ENCODE assay signal across 8 cellular contexts in the genomic region with DNA sequence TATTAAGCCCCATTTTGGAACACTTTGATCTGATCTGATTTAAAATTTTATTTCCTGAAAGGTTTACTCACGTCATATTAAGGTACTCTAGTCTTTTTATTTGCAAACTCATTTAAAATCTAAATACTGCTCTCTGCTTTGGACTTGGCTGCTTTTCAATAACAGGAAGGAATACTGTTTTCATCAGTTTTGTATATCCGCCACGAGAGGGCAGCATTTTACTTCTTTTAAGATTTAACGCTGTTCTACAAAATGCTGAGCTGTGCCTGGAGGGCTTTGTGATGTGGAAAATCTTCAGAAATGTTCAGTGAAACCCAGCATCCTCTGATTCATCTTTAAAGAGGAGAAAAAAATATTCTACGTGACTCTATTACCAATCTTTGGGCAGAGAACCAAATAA. TPM values are rescaled to one million over a fixed set of nuclear protein-coding genes. Genes with fewer than 3 reads are reported as not detected.
A peak's percentile ranks its signal among the peaks of the same experiment; 100 is the strongest.
DNase-seq lines count a peak whose midpoint lies in the region; ATAC-seq and TF ChIP-seq lines count a peak whose summit lies in the region.

No MANE protein-coding gene starts in this region.

- peak; percentile 37 for DNase-seq in DMS 273 treated with DMSO at 0.1 percent for 48 hours (lab: John Stamatoyannopoulos, UW)
- peak; percentile 84 for DNase-seq in NCI-H446 (lab: John Stamatoyannopoulos, UW)
- DNase-seq in activated CD8-positive, alpha-beta memory T cell treated with anti-CD3 and anti-CD28 coated beads, Interleukin-2, amount 10 ng/mL, durations not matched to agents 7 days and 5 days = peak; percentile 55
- peak; percentile 86 for DNase-seq in fibroblast of villous mesenchyme (ENCODE audit: low read depth)
- DNase-seq in pons (ENCODE audit: low spot score) = peak; percentile 86
- no peak for DNase-seq in NCI-H187 treated with DMSO at 0.1 percent for 48 hours (lab: John Stamatoyannopoulos, UW)

- no peaks in the 10 kb centered on the region for H3K9me3 Mint-ChIP-seq in activated CD8-positive, alpha-beta memory T cell treated with anti-CD3 and anti-CD28 coated beads, Interleukin-2, amount 10 ng/mL, durations not matched to agents 7 days and 5 days (ENCODE audit: low read depth)

- H3K27ac Mint-ChIP-seq in activated CD8-positive, alpha-beta memory T cell treated with anti-CD3 and anti-CD28 coated beads, Interleukin-2, amount 10 ng/mL, durations not matched to agents 7 days and 5 days = peak overlapping the region; percentile 66

- TF ChIP-seq CTCF in fibroblast of villous mesenchyme (IDR thresholded peaks at IDR 0.05; ENCODE audit: insufficient read depth, low read depth, low read length) = peak; percentile 44

- no peaks in the 10 kb centered on the region for H3K36me3 Mint-ChIP-seq in activated CD8-positive, alpha-beta memory T cell treated with anti-CD3 and anti-CD28 coated beads, Interleukin-2, amount 10 ng/mL, durations not matched to agents 7 days and 5 days

- CTCF ChIA-PET in activated CD8-positive, alpha-beta memory T cell treated with anti-CD3 and anti-CD28 coated beads, Interleukin-2, amount 10 ng/mL, durations not matched to agents 7 days and 5 days (lab: Charles Lee) = interaction anchor here (0.6 to 3.2 kb wide), 5 partner anchors 14 to 500 kb away, joined by 3 to 18 read pairs (median 4); a partner anchor contains a TSS

- H3K4me3 Mint-ChIP-seq in activated CD8-positive, alpha-beta memory T cell treated with anti-CD3 and anti-CD28 coated beads, Interleukin-2, amount 10 ng/mL, durations not matched to agents 7 days and 5 days = no peak overlapping the region

- ATAC-seq in GM19328 (IDR thresholded peaks at IDR 0.05; ENCODE audit: unreplicated experiment) = peak; percentile 81
- peak; percentile 66 for ATAC-seq in HG03354 (IDR thresholded peaks at IDR 0.05; ENCODE audit: poor library complexity, severe bottlenecking, unreplicated experiment)
- ATAC-seq in activated CD8-positive, alpha-beta memory T cell treated with anti-CD3 and anti-CD28 coated beads, Interleukin-2, amount 10 ng/mL, durations not matched to agents 7 days and 5 days = peak; percentile 60

- H3K4me1 Mint-ChIP-seq in activated CD8-positive, alpha-beta memory T cell treated with anti-CD3 and anti-CD28 coated beads, Interleukin-2, amount 10 ng/mL, durations not matched to agents 7 days and 5 days = peaks cover 32% of the 10 kb centered on the region

- no peaks in the 10 kb centered on the region for H3K27me3 Mint-ChIP-seq in activated CD8-positive, alpha-beta memory T cell treated with anti-CD3 and anti-CD28 coated beads, Interleukin-2, amount 10 ng/mL, durations not matched to agents 7 days and 5 days

- no peak overlapping the region for H3K4me3 ChIP-seq in fibroblast of villous mesenchyme (ENCODE audit: low read depth, low read length)

RNA-seq across cellular contexts. Expression of a gene that starts 37.5 kb away (rescaled TPM):
- total RNA-seq in activated CD8-positive, alpha-beta memory T cell treated with anti-CD3 and anti-CD28 coated beads, Interleukin-2, amount 10 ng/mL, durations not matched to agents 7 days and 5 days = not detected
- under 0.01 TPM in 1 of 2 replicates, not detected in the other for total RNA-seq in fibroblast of villous mesenchyme
